ENCODE assay signal across 12 cellular contexts in the genomic region with DNA sequence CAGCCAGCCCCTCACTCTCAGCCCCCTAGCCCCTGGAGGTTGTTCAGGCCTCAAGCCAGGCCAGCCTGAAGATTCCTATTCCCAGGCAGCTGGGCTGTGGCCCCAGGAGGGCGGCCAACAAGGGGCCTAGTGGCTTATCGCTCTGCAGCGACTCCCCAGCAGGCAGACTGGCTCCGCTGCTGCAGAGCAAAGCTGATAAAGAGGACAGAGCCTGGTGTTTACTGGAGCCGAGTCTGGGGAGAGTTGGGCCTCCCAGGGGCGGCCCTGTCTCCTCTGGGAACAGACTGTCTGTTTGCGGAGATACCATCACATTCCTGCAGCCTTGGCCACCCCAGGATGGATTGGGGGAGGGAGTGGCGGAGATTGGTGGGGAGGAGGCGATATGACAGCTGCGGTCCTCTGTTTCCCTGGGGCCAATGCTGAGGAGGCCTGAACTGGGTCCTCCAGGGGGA. TPM values are rescaled to one million over a fixed set of nuclear protein-coding genes. Genes with fewer than 3 reads are reported as not detected.
DNase-seq lines count a peak whose midpoint lies in the region; ATAC-seq, FAIRE-seq and TF ChIP-seq lines count a peak whose summit lies in the region.
"Had no signal": no experiment of that assay in that cellular context is flagged by ENCODE, and none has a peak within 500 bp of the region (broad histone marks: within the 10 kb centered on the region; RNA-seq: fewer than 3 reads in every experiment).

No MANE protein-coding gene starts in this region.

- no peak overlapping the region for H3K4me3 ChIP-seq in endodermal cell (ENCODE audit: low read length)
- H3K4me3 ChIP-seq in HepG2 (replicated peaks in 1 of 3; ENCODE audit: insufficient read depth in 1 of 3, low read depth in 2 of 3, low read length in 3 of 3): peak overlapping the region in 1 of 3 experiments; percentile 38; a peak in 2 of 6 replicates
- no peak overlapping the region for H3K4me3 ChIP-seq in upper lobe of left lung
- H3K4me3 ChIP-seq: MG63, psoas muscle had no signal

- H3K4me3 Mint-ChIP-seq in endodermal cell: peak overlapping the region; percentile 26
- no peak overlapping the region for H3K4me3 Mint-ChIP-seq in CD4-positive, alpha-beta T cell

- no peak overlapping the region for H2AFZ ChIP-seq in HepG2 (ENCODE audit: low read length)

- intact Hi-C loops in HepG2 (cut with micrococcal nuclease; ENCODE audit: unreplicated experiment): loop anchor here (2.0 kb wide), 1 partner anchor 19 kb away; no protein-coding TSS in a partner anchor
- intact Hi-C loops in CD4-positive, alpha-beta T cell (cut with DNase I, micrococcal nuclease): no loop called here

- H3K27ac ChIP-seq in endodermal cell (ENCODE audit: low read depth, low read length) (peak overlapping the region; percentile 36), HepG2 (ENCODE audit: extremely low read length, insufficient read depth, low read length) (peak overlapping the region; percentile 19), upper lobe of left lung (peak overlapping the region; percentile 18 to 74 (median 50))
- no peak overlapping the region for H3K27ac ChIP-seq in CD4-positive, alpha-beta T cell (ENCODE audit: low read depth, low read length)
- H3K27ac ChIP-seq: psoas muscle had no signal

- TF ChIP-seq EP300 in HepG2 (IDR thresholded peaks at IDR 0.05; ENCODE audit: low read depth in 2 of 2, low read length in 2 of 2) (peak in 1 of 2 experiments; percentile 63; a peak in 1 of 4 replicates), HepG2 (CRISPR knock-in tag; IDR thresholded peaks at IDR 0.05; ENCODE audit: borderline replicate concordance) (peak; percentile 28; the same call in 1 of the 2 replicates), upper lobe of left lung (IDR thresholded peaks at IDR 0.05) (peak in 2 of 4 donors; percentile 11 to 50)

- H3K4me2 ChIP-seq in HepG2 (ENCODE audit: low read depth, low read length): peak overlapping the region; percentile 63

- TF ChIP-seq CTCF in endodermal cell (conservative IDR thresholded peaks at IDR 0.05): no peak
- TF ChIP-seq CTCF in HepG2 (CRISPR knock-in tag; IDR thresholded peaks at IDR 0.05): peak; percentile 51
- TF ChIP-seq CTCF in upper lobe of left lung (IDR thresholded peaks at IDR 0.05): no peak
- no peak for TF ChIP-seq CTCF in CD4-positive, alpha-beta T cell (IDR thresholded peaks at IDR 0.05)

- H3K27me3 ChIP-seq in endodermal cell (ENCODE audit: control insufficient read depth, insufficient read depth, low read length, poor library complexity, severe bottlenecking): no peaks in the 10 kb centered on the region
- no peaks in the 10 kb centered on the region for H3K27me3 ChIP-seq in HepG2 (ENCODE audit: control insufficient read depth in 1 of 2, insufficient read depth in 2 of 2, low read length in 2 of 2)
- no peaks in the 10 kb centered on the region for H3K27me3 ChIP-seq in upper lobe of left lung
- H3K27me3 ChIP-seq in CD4-positive, alpha-beta T cell (ENCODE audit: control insufficient read depth, insufficient read depth, low read length): no peaks in the 10 kb centered on the region
- H3K27me3 ChIP-seq: MG63 had no signal

- in situ Hi-C loops in HepG2 (cut with HindIII; ENCODE audit: extremely low pct_ligation_motif_present, low pct_unique_long_range_greater_than_20kb): no loop called here

- no peaks in the 10 kb centered on the region for H3K79me2 ChIP-seq in HepG2 (ENCODE audit: insufficient read depth, low read length)

- peak; percentile 92 for DNase-seq in NCI-H82 (lab: John Stamatoyannopoulos, UW)
- peak; percentile 91 for DNase-seq in endodermal cell
- peak; percentile 89 for DNase-seq in HepG2 (ENCODE audit: low spot score)
- peak in 1 of 2 donors; percentile 48 for DNase-seq in upper lobe of left lung
- DNase-seq in CD4-positive, alpha-beta T cell: no peak
- DNase-seq in NCI-H345 treated with DMSO at 0.1 percent for 48 hours (lab: John Stamatoyannopoulos, UW; ENCODE audit: unreplicated experiment): no peak
- DNase-seq: amygdala, HCEC 1CT, MG63, psoas muscle, substantia nigra had no signal

- peaks cover 26% of the 10 kb centered on the region for H3K9me3 ChIP-seq in endodermal cell (ENCODE audit: control insufficient read depth, low read length)
- peaks cover 8% of the 10 kb centered on the region; the same call in 1 of the 2 replicates for H3K9me3 ChIP-seq in HepG2 (ENCODE audit: low read length)
- H3K9me3 ChIP-seq in upper lobe of left lung: peaks cover 0 to 7% (median 0%) of the 10 kb centered on the region in 4 donors
- H3K9me3 ChIP-seq in CD4-positive, alpha-beta T cell (ENCODE audit: control insufficient read depth, low read length): peaks cover 5% of the 10 kb centered on the region
- H3K9me3 ChIP-seq: psoas muscle had no signal

- TF ChIP-seq POLR2A in HepG2 (IDR thresholded peaks at IDR 0.05; ENCODE audit: insufficient read depth in 1 of 2, low read depth in 2 of 2, low read length in 2 of 2) (no peak), upper lobe of left lung (IDR thresholded peaks at IDR 0.05) (no peak)

- H3K27me3 Mint-ChIP-seq in endodermal cell (ENCODE audit: insufficient read depth): peaks cover 3% of the 10 kb centered on the region
- no peaks in the 10 kb centered on the region for H3K27me3 Mint-ChIP-seq in CD4-positive, alpha-beta T cell

- peak overlapping the region; percentile 95 for H3K27ac Mint-ChIP-seq in endodermal cell
- H3K27ac Mint-ChIP-seq in CD4-positive, alpha-beta T cell: no peak overlapping the region

- peaks cover 46% of the 10 kb centered on the region for H3K4me1 Mint-ChIP-seq in endodermal cell
- peaks cover 15% of the 10 kb centered on the region for H3K4me1 Mint-ChIP-seq in CD4-positive, alpha-beta T cell (ENCODE audit: low read depth)

- no peaks in the 10 kb centered on the region for H3K36me3 ChIP-seq in endodermal cell (ENCODE audit: control insufficient read depth, insufficient read depth, low read length)
- H3K36me3 ChIP-seq in HepG2 (replicated peaks in 1 of 2; ENCODE audit: control insufficient read depth in 1 of 2, insufficient read depth in 2 of 2, low read length in 2 of 2): no peaks in the 10 kb centered on the region
- H3K36me3 ChIP-seq in upper lobe of left lung: no peaks in the 10 kb centered on the region
- H3K36me3 ChIP-seq: MG63 had no signal

- 13 to 26% methylated on average over 8 to 10 of the region's 10 CpGs for WGBS in endodermal cell (ENCODE audit: insufficient coverage in 1 of 2, insufficient read length in 1 of 2), 2 experiments
- WGBS in HepG2 (ENCODE audit: low lambda C conversion rate): 0% methylated on average over 5 of the region's 10 CpGs
- 66 to 94% methylated on average over 3 to 10 of the region's 10 CpGs for WGBS in upper lobe of left lung, 2 donors

- H3K9me3 Mint-ChIP-seq in endodermal cell: peaks cover 31% of the 10 kb centered on the region
- peaks cover 7% of the 10 kb centered on the region for H3K9me3 Mint-ChIP-seq in CD4-positive, alpha-beta T cell

- TF ChIP-seq RAD21 in HepG2 (CRISPR knock-in tag; IDR thresholded peaks at IDR 0.05): peak; percentile 41; the same call in 1 of the 2 replicates

- peak overlapping the region; percentile 14 for H3K9ac ChIP-seq in endodermal cell (ENCODE audit: extremely low read depth, low read length, poor library complexity, severe bottlenecking)
- H3K9ac ChIP-seq in HepG2 (ENCODE audit: insufficient read depth, low read depth, low read length): no peak overlapping the region; the same call in 1 of the 2 replicates

- H3K36me3 Mint-ChIP-seq in endodermal cell (ENCODE audit: low read depth): no peaks in the 10 kb centered on the region
- no peaks in the 10 kb centered on the region for H3K36me3 Mint-ChIP-seq in CD4-positive, alpha-beta T cell (ENCODE audit: low read depth)

- POLR2A ChIA-PET in HepG2 (lab: Yijun Ruan, JAX): no interaction called here
- POLR2A ChIA-PET in CD4-positive, alpha-beta T cell (lab: Charles Lee): no interaction called here

- H4K20me1 ChIP-seq in HepG2 (ENCODE audit: insufficient read depth, low read length): no peaks in the 10 kb centered on the region

- peak; percentile 83 for FAIRE-seq in HepG2 (lab: Jason Lieb, UNC)

- H3K4me1 ChIP-seq in endodermal cell (ENCODE audit: control insufficient read depth, insufficient read depth, low read length) (peaks cover 16% of the 10 kb centered on the region), HepG2 (ENCODE audit: insufficient read depth, low read length) (peaks cover 35% of the 10 kb centered on the region), upper lobe of left lung (peaks cover 7 to 27% (median 19%) of the 10 kb centered on the region in 4 donors)
- H3K4me1 ChIP-seq: psoas muscle had no signal

- peak; percentile 99 for ATAC-seq in HepG2
- ATAC-seq in upper lobe of left lung (ENCODE audit: low FRiP score in 2 of 2): no peak
- no peak for ATAC-seq in CD4-positive, alpha-beta T cell (ENCODE audit: poor library complexity)
- no peak for ATAC-seq in GM21619 (IDR thresholded peaks at IDR 0.05; ENCODE audit: unreplicated experiment)
- ATAC-seq: psoas muscle had no signal

- no TSS peak for BruUV-seq in HepG2 (replicated peaks; lab: Mats Ljungman, UMichigan)

- CTCF ChIA-PET in HepG2 (lab: Yijun Ruan, JAX; ENCODE audit: low intra/inter-chr PET ratio, low total read pairs): no interaction called here
- CTCF ChIA-PET in CD4-positive, alpha-beta T cell (lab: Charles Lee): no interaction called here

RNA-seq across cellular contexts. Expression of a gene that starts 22.4 kb away (rescaled TPM):
- total RNA-seq in endodermal cell (100 to 1,000 TPM; 190 to 213 TPM), HepG2 (2016; rRNA removed; fragmentation: Illumina TruSeq; extraction: Trizol) (2.6 and 4.4 TPM in 2 replicates), upper lobe of left lung (100 to 1,000 TPM in 3 of 6 donors, 10 to 100 TPM in 3; 76.6 to 377 (median 102) TPM)
- 16.0 TPM for polyA plus RNA-seq in endodermal cell (2013, experiment 1 of 2)
- 17.3 TPM for polyA plus RNA-seq in endodermal cell (2013, experiment 2 of 2)
- total RNA-seq in HepG2 (2016; cell fraction: cytosol; rRNA removed; fragmentation: Illumina TruSeq; extraction: Trizol; ENCODE audit: low read depth): 0.79 and 0.91 TPM in 2 replicates
- total RNA-seq in HepG2 (2016; cell fraction: insoluble cytoplasmic fraction; rRNA removed; fragmentation: Illumina TruSeq; extraction: Trizol): 2.3 and 4.5 TPM in 2 replicates
- total RNA-seq in HepG2 (2016; cell fraction: membrane; rRNA removed; fragmentation: Illumina TruSeq; extraction: Trizol): 2.0 and 2.2 TPM in 2 replicates
- total RNA-seq in HepG2 (2016; cell fraction: nucleus; rRNA removed; fragmentation: Illumina TruSeq; extraction: Trizol): 7.0 and 9.1 TPM in 2 replicates
- polyA plus RNA-seq in HepG2 (2011; rRNA removed): 3.1 and 3.3 TPM in 2 replicates
- polyA plus RNA-seq in HepG2 (2011; cell fraction: cytosol; rRNA removed): 1.3 and 2.9 TPM in 2 replicates
- polyA plus RNA-seq in HepG2 (2011; cell fraction: nucleus; rRNA removed): 6.7 and 14.1 TPM in 2 replicates
- 3.3 and 3.9 TPM in 2 replicates for polyA plus RNA-seq in HepG2 (2012)
- 1.1 and 2.0 TPM in 2 replicates for polyA plus RNA-seq in HepG2 (2016; cell fraction: cytosol; fragmentation: Illumina TruSeq; extraction: Trizol; ENCODE audit: low read depth)
- polyA plus RNA-seq in HepG2 (2016; cell fraction: insoluble cytoplasmic fraction; fragmentation: Illumina TruSeq; extraction: Trizol; ENCODE audit: low read depth): 2.3 and 2.9 TPM in 2 replicates
- polyA plus RNA-seq in HepG2 (2016; cell fraction: membrane; fragmentation: Illumina TruSeq; extraction: Trizol; ENCODE audit: low read depth): 1.5 and 2.1 TPM in 2 replicates
- 7.1 and 8.1 TPM in 2 replicates for polyA plus RNA-seq in HepG2 (2016; cell fraction: nucleus; fragmentation: Illumina TruSeq; extraction: Trizol; ENCODE audit: insufficient read depth, low read depth)
- polyA minus RNA-seq in HepG2 (2011; rRNA and poly(A)+ RNA removed; ENCODE audit: low replicate concordance): 19.3 and 109 TPM in 2 replicates
- polyA minus RNA-seq in HepG2 (2011; cell fraction: cytosol; rRNA and poly(A)+ RNA removed): 5.3 and 5.6 TPM in 2 replicates
- 11.7 and 25.1 TPM in 2 replicates for polyA minus RNA-seq in HepG2 (2011; cell fraction: nucleus; rRNA and poly(A)+ RNA removed)
- under 1 TPM; 0.59 to 0.69 TPM for total RNA-seq in CD4-positive, alpha-beta T cell

Comparison
In these comparisons a context has a peak if more than half of its experiments do, and no peak if none do; other contexts are left out.
1. DNase-seq: peak in NCI-H82 (single experiment), endodermal cell (single experiment) and HepG2 (single experiment); none in CD4-positive, alpha-beta T cell (0 of 10) and NCI-H345 treated with DMSO at 0.1 percent for 48 hours (single experiment).
2. RNA of a gene that starts 22.4 kb away (total RNA-seq): 190 to 213 TPM in endodermal cell and 76.6 to 377 TPM in upper lobe of left lung; 0.79 to 9.1 TPM in HepG2 and 0.59 to 0.69 TPM in CD4-positive, alpha-beta T cell; every median in the first group is over 4 times any median in the second.